ENCODE assay signal across 13 cellular contexts in genomic region chr12:67425394-67425793, GRCh38.
"Had no signal": no experiment of that assay in that cellular context is flagged by ENCODE, and none has a peak within 500 bp of the region (broad histone marks: within the 10 kb centered on the region; RNA-seq: fewer than 3 reads in every experiment).

No MANE protein-coding gene starts in this region.

- H3K9me3 ChIP-seq: gastrocnemius medialis, heart left ventricle, right lobe of liver, testis had no signal

- DNase-seq: activated CD4-positive, alpha-beta T cell treated with anti-CD3 and anti-CD28 coated beads, Interleukin-2, amount 50 U/mL, for 1 hour; activated CD4-positive, CD25-positive, alpha-beta regulatory T cell treated with anti-CD3 and anti-CD28 coated beads, Interleukin-2, amount 50 U/mL, for 72 hours; activated gamma-delta T cell treated with Interleukin-2 at 50 U/mL for 16 hours; dorsolateral prefrontal cortex; endodermal cell; gastrocnemius medialis; heart left ventricle; immature natural killer cell; right lobe of liver; stimulated activated CD4-positive, alpha-beta T cell treated with anti-CD3 and anti-CD28 coated beads, Interleukin-4, amount 100 ng/mL, for 1 hour; testis had no signal

- H3K27me3 ChIP-seq: gastrocnemius medialis, heart left ventricle, right lobe of liver, testis had no signal

- H3K36me3 ChIP-seq: gastrocnemius medialis, heart left ventricle, right lobe of liver had no signal

- H3K27ac ChIP-seq: gastrocnemius medialis, right lobe of liver, testis, VCaP had no signal

- ATAC-seq: gastrocnemius medialis had no signal

- H3K4me3 ChIP-seq: dorsolateral prefrontal cortex, gastrocnemius medialis, heart left ventricle, right lobe of liver, smooth muscle cell, testis had no signal
